Comparison of ENCODE assay signal across 1 cellular context in genomic region chr9:37381094-37381741, GRCh38.
TF ChIP-seq lines count a peak whose summit lies in the region.

No MANE protein-coding gene starts in this region.

TF ChIP-seq in HepG2, 621 proteins besides CTCF, POLR2A, EP300 and RAD21 (continued from another document and continues in another):
- TF ChIP-seq ZNF710 (CRISPR knock-in tag; IDR thresholded peaks at IDR 0.05; ENCODE audit: borderline replicate concordance) (no peak), NFIC (IDR thresholded peaks at IDR 0.05; ENCODE audit: low read length) (no peak), SIX1 (CRISPR knock-in tag; IDR thresholded peaks at IDR 0.05; ENCODE audit: borderline replicate concordance) (no peak), LRRFIP1 (CRISPR knock-in tag; conservative IDR thresholded peaks at IDR 0.05) (no peak), SRY (CRISPR knock-in tag; IDR thresholded peaks at IDR 0.05) (peak; percentile 69; the same call in 1 of the 2 replicates), KIAA2018 (CRISPR knock-in tag; IDR thresholded peaks at IDR 0.05; ENCODE audit: borderline replicate concordance) (no peak), HNF1B (CRISPR knock-in tag; IDR thresholded peaks at IDR 0.05) (0 out of 2 replicates have a peak, but pooled peaks have one; percentile 17), NFE2 (CRISPR knock-in tag; IDR thresholded peaks at IDR 0.05) (no peak), BRCA1 (CRISPR knock-in tag; IDR thresholded peaks at IDR 0.05) (no peak), ZNF101 (CRISPR knock-in tag; IDR thresholded peaks at IDR 0.05; ENCODE audit: borderline replicate concordance, low read depth) (0 out of 2 replicates have a peak, but pooled peaks have one; percentile 45), ZSCAN22 (CRISPR knock-in tag; IDR thresholded peaks at IDR 0.05) (no peak), ZNF749 (CRISPR knock-in tag; IDR thresholded peaks at IDR 0.05; ENCODE audit: borderline replicate concordance) (no peak), ZNF451 (CRISPR knock-in tag; IDR thresholded peaks at IDR 0.05) (peak; percentile 60; the same call in 1 of the 2 replicates), ZBTB3 (CRISPR knock-in tag; IDR thresholded peaks at IDR 0.05; ENCODE audit: borderline replicate concordance, low read depth) (no peak), NCOR1 (IDR thresholded peaks at IDR 0.05; ENCODE audit: borderline replicate concordance, low read length) (no peak), HNF4A (CRISPR knock-in tag; IDR thresholded peaks at IDR 0.05) (peak; percentile 66), KDM4B (CRISPR knock-in tag; IDR thresholded peaks at IDR 0.05) (no peak), ZMAT3 (CRISPR knock-in tag; conservative IDR thresholded peaks at IDR 0.05) (peak; percentile 64; the same call in 1 of the 2 replicates), CREM (IDR thresholded peaks at IDR 0.05) (no peak), CREM (CRISPR knock-in tag; IDR thresholded peaks at IDR 0.05) (no peak), PRDM4 (CRISPR knock-in tag; IDR thresholded peaks at IDR 0.05; ENCODE audit: borderline replicate concordance) (no peak), AHR (CRISPR knock-in tag; IDR thresholded peaks at IDR 0.05) (no peak), ZNF614 (CRISPR knock-in tag; IDR thresholded peaks at IDR 0.05; ENCODE audit: borderline replicate concordance) (peak; percentile 87; the same call in 1 of the 2 replicates), FOXP1 (IDR thresholded peaks at IDR 0.05) (no peak), FOXP1 (CRISPR knock-in tag; IDR thresholded peaks at IDR 0.05) (no peak), ERF (CRISPR knock-in tag; IDR thresholded peaks at IDR 0.05) (0 out of 2 replicates have a peak, but pooled peaks have one; percentile 48), CREBL2 (CRISPR knock-in tag; IDR thresholded peaks at IDR 0.05; ENCODE audit: borderline replicate concordance) (no peak), MTA3 (CRISPR knock-in tag; IDR thresholded peaks at IDR 0.05) (no peak), HMGA1 (CRISPR knock-in tag; conservative IDR thresholded peaks at IDR 0.05) (no peak), PREB (CRISPR knock-in tag; IDR thresholded peaks at IDR 0.05) (no peak), HNRNPUL1 (IDR thresholded peaks at IDR 0.05; ENCODE audit: low read depth, low read length) (no peak), SMYD3 (CRISPR knock-in tag; IDR thresholded peaks at IDR 0.05) (no peak), TFAP4 (IDR thresholded peaks at IDR 0.05; ENCODE audit: borderline replicate concordance, low read depth) (peak; percentile 12; the same call in 1 of the 2 replicates), AGO1 (IDR thresholded peaks at IDR 0.05; ENCODE audit: low read depth, low read length, poor library complexity, severe bottlenecking) (no peak), ZMYM4 (CRISPR knock-in tag; IDR thresholded peaks at IDR 0.05) (peak; percentile 84), ZNF34 (CRISPR knock-in tag; IDR thresholded peaks at IDR 0.05; ENCODE audit: borderline replicate concordance) (no peak), ZNF510 (CRISPR knock-in tag; IDR thresholded peaks at IDR 0.05; ENCODE audit: low read depth) (no peak), KLF11 (CRISPR knock-in tag; IDR thresholded peaks at IDR 0.05) (no peak), REL (CRISPR knock-in tag; conservative IDR thresholded peaks at IDR 0.05) (no peak), NAIF1 (CRISPR knock-in tag; IDR thresholded peaks at IDR 0.05; ENCODE audit: borderline replicate concordance) (no peak), ZNF781 (CRISPR knock-in tag; IDR thresholded peaks at IDR 0.05; ENCODE audit: borderline replicate concordance, not compliant biosample characterization) (no peak), ZNF839 (CRISPR knock-in tag; IDR thresholded peaks at IDR 0.05; ENCODE audit: borderline replicate concordance) (no peak), ZNF17 (CRISPR knock-in tag; IDR thresholded peaks at IDR 0.05) (no peak), STAT5B (CRISPR knock-in tag; IDR thresholded peaks at IDR 0.05) (no peak), RBAK (CRISPR knock-in tag; IDR thresholded peaks at IDR 0.05) (no peak)
